Comparison of ENCODE assay signal across 12 cellular contexts in the genomic region with DNA sequence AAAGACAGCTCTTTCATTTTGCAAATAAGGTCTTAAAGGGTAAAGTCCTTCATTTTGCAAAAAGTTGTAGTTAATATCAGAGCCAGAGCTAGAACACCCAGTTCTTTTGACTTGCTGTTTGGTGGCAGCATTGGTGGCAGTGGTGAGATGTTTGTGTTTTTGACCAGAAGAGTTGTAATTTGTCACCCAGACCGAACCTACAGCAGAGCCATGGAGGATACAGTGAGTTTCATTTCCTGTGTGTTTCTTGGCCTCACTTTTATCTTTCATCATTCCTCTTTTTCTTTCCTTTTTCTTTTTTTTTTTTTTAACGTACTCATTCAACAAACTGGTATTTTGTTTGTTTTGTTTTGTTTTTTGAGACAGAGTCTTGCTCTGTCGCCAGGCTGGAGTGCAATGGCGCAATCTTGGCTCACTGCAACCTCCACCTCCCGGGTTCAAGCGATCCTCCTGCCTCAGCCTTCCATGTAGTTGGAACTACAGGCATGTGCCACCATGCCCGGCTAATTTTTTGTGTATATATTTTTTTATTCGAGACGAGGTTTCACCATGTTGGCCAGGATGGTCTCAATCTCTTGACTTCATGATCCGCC.
DNase-seq lines count a peak whose midpoint lies in the region; ATAC-seq and TF ChIP-seq lines count a peak whose summit lies in the region.
"Had no signal": no experiment of that assay in that cellular context is flagged by ENCODE, and none has a peak within 500 bp of the region (broad histone marks: within the 10 kb centered on the region; RNA-seq: fewer than 3 reads in every experiment).

No MANE protein-coding gene starts in this region.

- H3K27me3 ChIP-seq in heart left ventricle (no peaks in the 10 kb centered on the region), right cardiac atrium (ENCODE audit: control insufficient read depth, insufficient read depth) (no peaks in the 10 kb centered on the region), aorta (ENCODE audit: control insufficient read depth in 1 of 2, insufficient read depth in 2 of 2, low read length in 1 of 2) (no peaks in the 10 kb centered on the region)
- H3K27me3 ChIP-seq: suprapubic skin had no signal

- WGBS in heart left ventricle, 4 donors = 77 to 90% (median 82%) methylated on average over 9 to 10 of the region's 10 CpGs
- 66% methylated on average over 10 of the region's 10 CpGs for WGBS in right cardiac atrium
- WGBS in aorta, 2 donors = 26 to 27% methylated on average over 10 of the region's 10 CpGs

- H3K27ac Mint-ChIP-seq in activated T-helper 1 cell treated with anti-CD3 and anti-CD28 coated beads, Interleukin-12 subunit alpha, Interleukin-12 subunit beta, Interleukin-2, Interleukin-4 antibody, amounts not matched to agents 30 ng/mL and 10 ng/mL and 1 ng/mL, durations not matched to agents 14 hours and 24 hours and 36 hours = peak overlapping the region; percentile 73

- no peak for ATAC-seq in heart left ventricle
- ATAC-seq in Right ventricle myocardium superior (ENCODE audit: poor library complexity) = no peak
- peak; percentile 24 to 62 for ATAC-seq in right cardiac atrium
- ATAC-seq in aorta (ENCODE audit: low FRiP score) = peak; percentile 49

- H3K36me3 ChIP-seq in heart left ventricle (peaks cover 0 to 36% (median 14%) of the 10 kb centered on the region in 9 donors), aorta (ENCODE audit: control insufficient read depth in 1 of 2, insufficient read depth in 2 of 2, low read length in 1 of 2) (peaks cover 0 to 2% of the 10 kb centered on the region in 2 donors)

- TF ChIP-seq POLR2A in heart left ventricle (IDR thresholded peaks at IDR 0.05) = no peak

- intact Hi-C loops in heart left ventricle (cut with DNase I) (no loop called here), Right ventricle myocardium superior (cut with DNase I) (no loop called here), right cardiac atrium (cut with DNase I) (loop anchor here in 1 of 4 donors (10.0 kb wide), 1 partner anchor 46 kb away; no protein-coding TSS in a partner anchor), aorta (cut with DNase I) (no loop called here)
- intact Hi-C loops in activated T-helper 1 cell treated with anti-CD3 and anti-CD28 coated beads, Interleukin-12 subunit alpha, Interleukin-12 subunit beta, Interleukin-2, Interleukin-4 antibody, amounts not matched to agents 30 ng/mL and 10 ng/mL and 1 ng/mL, durations not matched to agents 14 hours and 24 hours and 36 hours (cut with micrococcal nuclease) = loop anchor here (5.0 to 10.0 kb wide), 2 partner anchors 171 to 506 kb away; a partner anchor contains a TSS

- no peak for DNase-seq in heart left ventricle
- no peak for DNase-seq in Right ventricle myocardium superior
- DNase-seq in activated T-helper 1 cell treated with anti-CD3 and anti-CD28 coated beads, Interleukin-12 subunit alpha, Interleukin-12 subunit beta, Interleukin-2, Interleukin-4 antibody, amounts not matched to agents 30 ng/mL and 10 ng/mL and 1 ng/mL, durations not matched to agents 14 hours and 24 hours and 36 hours (ENCODE audit: low spot score) = no peak
- DNase-seq in right cardiac atrium = peak in 1 of 3 donors; percentile 53
- DNase-seq in aorta = no peak
- no peak for DNase-seq in NCI-H1417 (lab: John Stamatoyannopoulos, UW)
- DNase-seq in NCI-H2081 (lab: John Stamatoyannopoulos, UW) = no peak
- DNase-seq in HK-2 (ENCODE audit: unreplicated experiment) = no peak
- DNase-seq: foreskin melanocyte, MM.1S, SK-N-SH had no signal

- no peak for TF ChIP-seq CTCF in heart left ventricle (IDR thresholded peaks at IDR 0.05)

- H3K4me1 Mint-ChIP-seq in activated T-helper 1 cell treated with anti-CD3 and anti-CD28 coated beads, Interleukin-12 subunit alpha, Interleukin-12 subunit beta, Interleukin-2, Interleukin-4 antibody, amounts not matched to agents 30 ng/mL and 10 ng/mL and 1 ng/mL, durations not matched to agents 14 hours and 24 hours and 36 hours (ENCODE audit: low read depth) = peaks cover 66% of the 10 kb centered on the region

- H3K36me3 Mint-ChIP-seq in activated T-helper 1 cell treated with anti-CD3 and anti-CD28 coated beads, Interleukin-12 subunit alpha, Interleukin-12 subunit beta, Interleukin-2, Interleukin-4 antibody, amounts not matched to agents 30 ng/mL and 10 ng/mL and 1 ng/mL, durations not matched to agents 14 hours and 24 hours and 36 hours (ENCODE audit: low read depth) = peaks cover 40% of the 10 kb centered on the region

- no peak overlapping the region for H3K4me3 Mint-ChIP-seq in activated T-helper 1 cell treated with anti-CD3 and anti-CD28 coated beads, Interleukin-12 subunit alpha, Interleukin-12 subunit beta, Interleukin-2, Interleukin-4 antibody, amounts not matched to agents 30 ng/mL and 10 ng/mL and 1 ng/mL, durations not matched to agents 14 hours and 24 hours and 36 hours

- no peaks in the 10 kb centered on the region for H3K9me3 Mint-ChIP-seq in activated T-helper 1 cell treated with anti-CD3 and anti-CD28 coated beads, Interleukin-12 subunit alpha, Interleukin-12 subunit beta, Interleukin-2, Interleukin-4 antibody, amounts not matched to agents 30 ng/mL and 10 ng/mL and 1 ng/mL, durations not matched to agents 14 hours and 24 hours and 36 hours

- H3K9me3 ChIP-seq in heart left ventricle = no peaks in the 10 kb centered on the region
- H3K9me3 ChIP-seq in right cardiac atrium (ENCODE audit: control insufficient read depth, low read length) = no peaks in the 10 kb centered on the region
- no peaks in the 10 kb centered on the region for H3K9me3 ChIP-seq in aorta (ENCODE audit: control insufficient read depth, low read length)
- H3K9me3 ChIP-seq: SK-N-SH, suprapubic skin had no signal

- H3K27ac ChIP-seq in heart left ventricle (peak overlapping the region; percentile 2 to 89 (median 50)), right cardiac atrium (ENCODE audit: low read length) (peak overlapping the region; percentile 61), aorta (ENCODE audit: low read depth in 1 of 2, low read length in 2 of 2) (peak overlapping the region; percentile 54 to 61)
- H3K27ac ChIP-seq: suprapubic skin had no signal

- H3K4me1 ChIP-seq in heart left ventricle (peaks cover 12 to 90% (median 66%) of the 10 kb centered on the region in 12 donors), right cardiac atrium (ENCODE audit: control insufficient read depth, insufficient read depth, low read length) (peaks cover 25% of the 10 kb centered on the region), aorta (ENCODE audit: control insufficient read depth in 1 of 2, insufficient read depth in 2 of 2, low read length in 2 of 2) (peaks cover 9 to 14% of the 10 kb centered on the region in 2 donors)

- H3K27me3 Mint-ChIP-seq in activated T-helper 1 cell treated with anti-CD3 and anti-CD28 coated beads, Interleukin-12 subunit alpha, Interleukin-12 subunit beta, Interleukin-2, Interleukin-4 antibody, amounts not matched to agents 30 ng/mL and 10 ng/mL and 1 ng/mL, durations not matched to agents 14 hours and 24 hours and 36 hours (ENCODE audit: insufficient read depth) = no peaks in the 10 kb centered on the region

- H3K4me3 ChIP-seq in heart left ventricle (peak overlapping the region in 2 of 12 donors; percentile 10 to 16), right cardiac atrium (ENCODE audit: low read length) (no peak overlapping the region), aorta (ENCODE audit: low read length in 2 of 2) (no peak overlapping the region)
- H3K4me3 ChIP-seq: suprapubic skin had no signal

Comparison
In these comparisons a context has a peak if more than half of its experiments do, and no peak if none do; other contexts are left out.
1. ATAC-seq: peak in right cardiac atrium (2 of 2) and aorta (single experiment); none in heart left ventricle (0 of 4) and Right ventricle myocardium superior (single experiment).
2. Peak in every context shown above with its lines, with median percentiles within 50 percentile points of each other: H3K27ac ChIP-seq.